ENCODE assay signal across 22 cellular contexts in the genomic region with DNA sequence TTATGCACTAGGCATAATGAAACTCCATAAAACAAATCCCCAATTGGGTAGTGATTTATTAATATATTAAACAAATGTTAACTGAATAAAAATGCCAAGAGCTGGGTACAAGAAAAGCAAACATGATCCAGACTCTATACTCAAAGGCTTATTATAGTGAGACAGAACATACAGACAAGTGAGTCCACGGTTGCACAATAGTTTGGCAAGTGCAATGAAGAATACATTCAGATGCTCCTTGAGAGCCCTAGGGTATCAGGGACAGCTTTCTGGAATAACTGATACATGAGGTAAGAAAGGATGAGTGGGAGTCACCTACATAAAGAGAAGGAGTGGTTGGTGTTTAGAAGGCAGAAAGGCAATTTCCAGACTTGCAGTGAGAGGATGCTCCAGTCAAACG.
DNase-seq lines count a peak whose midpoint lies in the region; ATAC-seq and TF ChIP-seq lines count a peak whose summit lies in the region.
"Had no signal": no experiment of that assay in that cellular context is flagged by ENCODE, and none has a peak within 500 bp of the region (broad histone marks: within the 10 kb centered on the region; RNA-seq: fewer than 3 reads in every experiment).

No MANE protein-coding gene starts in this region.

- no peak for TF ChIP-seq RAD21 in SK-N-SH (IDR thresholded peaks at IDR 0.05; ENCODE audit: low read length)

- DNase-seq in SK-N-SH (no peak), NCI-H226 (peak; percentile 92), fibroblast of pulmonary artery (ENCODE audit: low read depth) (peak; percentile 28), GM23248 (no peak), medulla oblongata (ENCODE audit: extremely low spot score) (no peak)
- DNase-seq in CD4-positive, CD25-positive, alpha-beta regulatory T cell: no peak
- DNase-seq: 8988T, COR-L47, DMS 273 treated with DMSO at 0.1 percent for 48 hours, DND-41, KG1, NCI-H1092 treated with DMSO at 0.1 percent for 48 hours, NCI-H146, NCI-H2029 treated with DMSO at 0.1 percent for 48 hours, NCI-H2171 treated with DMSO at 0.1 percent for 48 hours, NCI-H446 treated with DMSO at 0.1 percent for 48 hours, SJCRH30 had no signal

- H3K9me3 ChIP-seq in SK-N-SH (no peaks in the 10 kb centered on the region), GM23248 (ENCODE audit: low read depth) (no peaks in the 10 kb centered on the region)
- peaks cover 0 to 3% of the 10 kb centered on the region in 2 experiments for H3K9me3 ChIP-seq in CD4-positive, CD25-positive, alpha-beta regulatory T cell (ENCODE audit: control insufficient read depth in 2 of 2, low read length in 2 of 2)
- H3K9me3 ChIP-seq: HAP-1, SJCRH30 had no signal

- ATAC-seq in SK-N-SH treated with all-trans-retinoic acid at 6 μM for 48 hours: no peak
- no peak for ATAC-seq in CD4-positive, CD25-positive, alpha-beta regulatory T cell (ENCODE audit: low read depth in 2 of 2)
- no peak for ATAC-seq in HG03565 (IDR thresholded peaks at IDR 0.05; ENCODE audit: unreplicated experiment)
- ATAC-seq: Panc1 had no signal

- H4K20me1 ChIP-seq in SK-N-SH (ENCODE audit: insufficient read depth) (no peaks in the 10 kb centered on the region), GM23248 (ENCODE audit: insufficient read depth) (no peaks in the 10 kb centered on the region)

- in situ Hi-C loops in GM23248 (cut with MboI): no loop called here

- H3K4me3 ChIP-seq in SK-N-SH (ENCODE audit: low read depth in 2 of 2, low read length in 1 of 2): no peak overlapping the region
- H3K4me3 ChIP-seq in CD4-positive, CD25-positive, alpha-beta regulatory T cell (ENCODE audit: low read depth, low read length): no peak overlapping the region
- no peak overlapping the region for H3K4me3 ChIP-seq in fibroblast of pulmonary artery (replicated peaks; ENCODE audit: low read depth, low read length)
- H3K4me3 ChIP-seq in GM23248: no peak overlapping the region
- H3K4me3 ChIP-seq: HAP-1, SJCRH30 had no signal

- H3K4me1 ChIP-seq in SK-N-SH (ENCODE audit: control insufficient read depth in 1 of 2, insufficient read depth in 2 of 2, low read depth in 1 of 2, low read length in 1 of 2) (no peaks in the 10 kb centered on the region; a peak in 2 of 4 replicates), GM23248 (ENCODE audit: insufficient read depth) (peaks cover 32% of the 10 kb centered on the region)
- H3K4me1 ChIP-seq in CD4-positive, CD25-positive, alpha-beta regulatory T cell (ENCODE audit: control insufficient read depth, insufficient read depth, low read length, poor library complexity, severe bottlenecking): peaks cover 27% of the 10 kb centered on the region

- H3K9me3 Mint-ChIP-seq in CD4-positive, CD25-positive, alpha-beta regulatory T cell: peaks cover 0 to 12% (median 0%) of the 10 kb centered on the region in 7 donors
- H3K9me3 Mint-ChIP-seq: CD14-positive monocyte had no signal

- H3K27me3 ChIP-seq in SK-N-SH (ENCODE audit: insufficient read depth): no peaks in the 10 kb centered on the region
- H3K27me3 ChIP-seq in CD4-positive, CD25-positive, alpha-beta regulatory T cell (ENCODE audit: control insufficient read depth, insufficient read depth, low read length): no peaks in the 10 kb centered on the region
- H3K27me3 ChIP-seq in GM23248 (replicated peaks; ENCODE audit: insufficient read depth): peaks cover 5% of the 10 kb centered on the region; the same call in 1 of the 2 replicates
- H3K27me3 ChIP-seq: SJCRH30 had no signal

- H3K79me2 ChIP-seq in SK-N-SH (ENCODE audit: insufficient read depth) (no peaks in the 10 kb centered on the region), GM23248 (ENCODE audit: insufficient read depth) (no peaks in the 10 kb centered on the region)

- H3K27ac ChIP-seq in SK-N-SH (ENCODE audit: low read depth in 2 of 2, low read length in 1 of 2) (no peak overlapping the region), GM23248 (no peak overlapping the region)
- no peak overlapping the region for H3K27ac ChIP-seq in CD4-positive, CD25-positive, alpha-beta regulatory T cell (ENCODE audit: insufficient read depth, low read length, poor library complexity, severe bottlenecking)
- H3K27ac ChIP-seq: SJCRH30 had no signal

- CTCF ChIA-PET in SK-N-SH (lab: Yijun Ruan, JAX): interaction anchor here (1.1 to 1.6 kb wide), 2 partner anchors 23 to 246 kb away, joined by 3 to 4 read pairs; no protein-coding TSS in a partner anchor

- H3K4me1 Mint-ChIP-seq in CD4-positive, CD25-positive, alpha-beta regulatory T cell: peaks cover 37 to 74% (median 50%) of the 10 kb centered on the region in 4 donors

- TF ChIP-seq EP300 in SK-N-SH (IDR thresholded peaks at IDR 0.05; ENCODE audit: borderline replicate concordance in 1 of 2, low read depth in 1 of 2, low read length in 1 of 2): no peak

- WGBS in SK-N-SH (ENCODE audit: low lambda C conversion rate): 48% methylated on average over 2 of the region's 2 CpGs
- 95 to 100% methylated on average over 2 of the region's 2 CpGs for WGBS in GM23248 (ENCODE audit: low coverage in 1 of 2, low lambda C conversion rate in 2 of 2, missing lambda C conversion rate in 2 of 2), 2 experiments

- H3F3A ChIP-seq in SK-N-SH (replicated peaks; ENCODE audit: insufficient read depth) (no peaks in the 10 kb centered on the region), GM23248 (ENCODE audit: insufficient read depth) (peaks cover 19% of the 10 kb centered on the region)

- H2AFZ ChIP-seq in SK-N-SH (ENCODE audit: low read depth) (no peak overlapping the region), GM23248 (no peak overlapping the region)

- no peaks in the 10 kb centered on the region for H3K27me3 Mint-ChIP-seq in CD4-positive, CD25-positive, alpha-beta regulatory T cell

- H3K36me3 ChIP-seq in SK-N-SH (replicated peaks in 1 of 2; ENCODE audit: control insufficient read depth in 1 of 2, insufficient read depth in 2 of 2, low read length in 1 of 2) (no peaks in the 10 kb centered on the region), GM23248 (ENCODE audit: low read depth) (no peaks in the 10 kb centered on the region)
- H3K36me3 ChIP-seq in CD4-positive, CD25-positive, alpha-beta regulatory T cell (ENCODE audit: control insufficient read depth, insufficient read depth, low read length): peaks cover 2% of the 10 kb centered on the region
- H3K36me3 ChIP-seq: HAP-1, SJCRH30 had no signal

- no peak overlapping the region for H3K4me2 ChIP-seq in SK-N-SH
- H3K4me2 ChIP-seq in GM23248 (ENCODE audit: unreplicated experiment): no peak overlapping the region

- POLR2A ChIA-PET in SK-N-SH (lab: Yijun Ruan, JAX): no interaction called here

- no peaks in the 10 kb centered on the region for H3K9me2 ChIP-seq in SK-N-SH
- no peaks in the 10 kb centered on the region for H3K9me2 ChIP-seq in GM23248 (ENCODE audit: insufficient read depth)

- H3K4me3 Mint-ChIP-seq in CD4-positive, CD25-positive, alpha-beta regulatory T cell: peak overlapping the region in 2 of 4 donors; percentile 24 to 72
- H3K4me3 Mint-ChIP-seq: CD14-positive monocyte had no signal

- H3K36me3 Mint-ChIP-seq in CD4-positive, CD25-positive, alpha-beta regulatory T cell: peaks cover 8% of the 10 kb centered on the region

- no peak overlapping the region for H3K9ac ChIP-seq in SK-N-SH
- H3K9ac ChIP-seq in GM23248: no peak overlapping the region

- H3K27ac Mint-ChIP-seq in CD4-positive, CD25-positive, alpha-beta regulatory T cell: peak overlapping the region in 2 of 3 donors; percentile 43 to 92

- no peak for TF ChIP-seq CTCF in SK-N-SH (IDR thresholded peaks at IDR 0.05)
- no peak for TF ChIP-seq CTCF in fibroblast of pulmonary artery (IDR thresholded peaks at IDR 0.05; ENCODE audit: low read length, missing control alignments)

TF ChIP-seq in SK-N-SH treated with all-trans-retinoic acid at 6 μM for 48 hours, 23 proteins besides CTCF, POLR2A, EP300 and RAD21:
- TF ChIP-seq ZNF8 (CRISPR knock-in tag; IDR thresholded peaks at IDR 0.05): no peak
- TF ChIP-seq ISL1 (CRISPR knock-in tag; IDR thresholded peaks at IDR 0.05): peak; percentile 31; the same call in 1 of the 2 replicates

TF ChIP-seq in SK-N-SH, 30 proteins besides CTCF, POLR2A, EP300 and RAD21:
- TF ChIP-seq SMC3 (IDR thresholded peaks at IDR 0.05; ENCODE audit: low read depth, low read length): no peak
- TF ChIP-seq GATA2 (CRISPR knock-in tag; IDR thresholded peaks at IDR 0.05): no peak
- no peak for TF ChIP-seq GABPA (IDR thresholded peaks at IDR 0.05; ENCODE audit: low read depth)
- TF ChIP-seq RCOR1 (IDR thresholded peaks at IDR 0.05; ENCODE audit: low read length): no peak
- no peak for TF ChIP-seq FOSL2 (IDR thresholded peaks at IDR 0.05; ENCODE audit: borderline replicate concordance, low read depth)
- TF ChIP-seq, protein P1, sequence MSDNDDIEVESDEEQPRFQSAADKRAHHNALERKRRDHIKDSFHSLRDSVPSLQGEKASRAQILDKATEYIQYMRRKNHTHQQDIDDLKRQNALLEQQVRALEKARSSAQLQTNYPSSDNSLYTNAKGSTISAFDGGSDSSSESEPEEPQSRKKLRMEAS (IDR thresholded peaks at IDR 0.05; ENCODE audit: low read depth): no peak
- no peak for TF ChIP-seq TEAD4 (IDR thresholded peaks at IDR 0.05; ENCODE audit: borderline replicate concordance, insufficient read depth)
- TF ChIP-seq CHD2 (IDR thresholded peaks at IDR 0.05; ENCODE audit: low read length, partially characterized antibody): no peak
- TF ChIP-seq MEF2A (IDR thresholded peaks at IDR 0.05; ENCODE audit: borderline replicate concordance, low read depth): no peak

Comparison
In these comparisons a context has a peak if more than half of its experiments do, and no peak if none do; other contexts are left out.
1. DNase-seq: peak in NCI-H226 (single experiment) and fibroblast of pulmonary artery (single experiment); none in SK-N-SH (single experiment), CD4-positive, CD25-positive, alpha-beta regulatory T cell (0 of 3), GM23248 (single experiment) and medulla oblongata (single experiment).